Comparison of ENCODE assay signal across 1 cellular context in the genomic region with DNA sequence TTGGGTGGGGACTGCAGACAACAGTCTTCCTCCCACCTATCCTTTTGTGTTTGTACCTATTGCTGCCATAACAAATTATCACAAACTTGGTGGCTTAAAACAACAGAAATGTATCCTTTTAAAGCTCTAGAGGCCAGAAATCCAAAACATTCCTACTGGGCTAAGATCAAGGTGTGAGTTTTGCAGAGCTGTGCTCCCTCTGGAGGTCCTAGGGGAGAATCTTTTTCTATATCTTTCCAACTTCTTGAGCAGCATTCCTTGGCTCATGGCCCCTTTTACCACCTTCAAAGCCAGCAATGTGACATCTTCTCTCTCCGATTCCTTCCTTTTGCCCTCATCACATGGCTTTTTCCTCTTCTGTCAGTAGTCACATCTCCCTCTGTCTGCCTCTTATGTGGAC.
TF ChIP-seq lines count a peak whose summit lies in the region.

No MANE protein-coding gene starts in this region.

TF ChIP-seq in H1, 55 proteins besides CTCF, POLR2A, EP300 and RAD21:
- TF ChIP-seq, protein P1, sequence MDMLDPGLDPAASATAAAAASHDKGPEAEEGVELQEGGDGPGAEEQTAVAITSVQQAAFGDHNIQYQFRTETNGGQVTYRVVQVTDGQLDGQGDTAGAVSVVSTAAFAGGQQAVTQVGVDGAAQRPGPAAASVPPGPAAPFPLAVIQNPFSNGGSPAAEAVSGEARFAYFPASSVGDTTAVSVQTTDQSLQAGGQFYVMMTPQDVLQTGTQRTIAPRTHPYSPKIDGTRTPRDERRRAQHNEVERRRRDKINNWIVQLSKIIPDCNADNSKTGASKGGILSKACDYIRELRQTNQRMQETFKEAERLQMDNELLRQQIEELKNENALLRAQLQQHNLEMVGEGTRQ (IDR thresholded peaks at IDR 0.05; ENCODE audit: low read length): no peak
- TF ChIP-seq NANOG (IDR thresholded peaks at IDR 0.05; ENCODE audit: insufficient read depth, low read depth, low read length, poor library complexity, severe bottlenecking) (no peak), JUN (IDR thresholded peaks at IDR 0.05; ENCODE audit: low read depth, low read length) (no peak), EZH2 (IDR thresholded peaks at IDR 0.05; ENCODE audit: low read depth, low read length, severe bottlenecking) (no peak), TCF12 (IDR thresholded peaks at IDR 0.05; ENCODE audit: low read depth, low read length) (no peak), CHD2 (IDR thresholded peaks at IDR 0.05; ENCODE audit: low read length) (no peak), ZNF274 (IDR thresholded peaks at IDR 0.05; ENCODE audit: borderline replicate concordance, extremely low read depth, low read length) (no peak), YY1 (IDR thresholded peaks at IDR 0.05; ENCODE audit: low read depth, low read length) (no peak)
